Comparison of ENCODE assay signal across 2 cellular contexts in the genomic region with DNA sequence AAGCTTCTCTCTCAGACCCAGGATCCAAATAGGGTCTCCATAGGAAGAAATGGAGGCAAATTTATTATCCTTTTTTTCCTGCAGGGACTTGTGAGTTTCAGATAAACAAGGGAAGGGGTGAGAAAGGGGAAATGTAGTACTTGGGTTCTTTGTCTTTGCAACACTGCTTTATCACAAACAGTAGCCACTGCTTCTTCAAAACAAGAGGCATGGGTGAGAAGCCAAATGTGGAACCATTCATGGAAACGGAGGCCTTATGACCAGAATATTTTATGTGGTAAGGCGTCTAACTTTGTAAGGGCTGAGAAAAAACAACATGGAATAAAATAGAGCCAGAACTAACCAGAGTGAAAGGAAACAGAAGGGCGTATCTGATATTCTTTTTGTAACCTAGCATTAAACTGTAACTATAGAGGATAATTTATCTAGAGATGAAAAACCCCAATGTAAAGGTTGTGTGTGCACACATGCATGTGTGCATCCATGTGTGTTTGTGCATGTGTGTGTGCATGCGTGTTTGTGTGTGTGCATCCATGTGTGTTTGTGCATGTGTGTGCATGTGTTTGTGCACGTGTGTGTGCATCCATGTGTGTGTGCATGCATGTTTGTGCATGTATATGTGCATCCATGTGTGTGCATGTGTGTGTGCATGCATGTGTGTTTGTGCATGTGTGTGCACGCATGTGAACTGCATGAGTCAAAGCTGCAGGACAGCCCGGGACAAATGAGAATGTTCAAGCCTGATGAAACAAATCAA.
TF ChIP-seq lines count a peak whose summit lies in the region.

No MANE protein-coding gene starts in this region.

TF ChIP-seq in GM23338, 12 proteins besides CTCF, POLR2A, EP300 and RAD21 (continues in another document):
- TF ChIP-seq NANOG (IDR thresholded peaks at IDR 0.05; ENCODE audit: borderline replicate concordance) (no peak), STAT1 (IDR thresholded peaks at IDR 0.05; ENCODE audit: unreplicated experiment) (no peak), CREB1 (CRISPR knock-in tag; IDR thresholded peaks at IDR 0.05; ENCODE audit: low read depth) (no peak), EZH2phosphoT487 (IDR thresholded peaks at IDR 0.05; ENCODE audit: unreplicated experiment) (no peak), ZNF114 (CRISPR knock-in tag; IDR thresholded peaks at IDR 0.05) (no peak), EZH2 (IDR thresholded peaks at IDR 0.05; ENCODE audit: low read depth, unreplicated experiment) (no peak), ZNF331 (CRISPR knock-in tag; IDR thresholded peaks at IDR 0.05; ENCODE audit: low read depth) (no peak)
- TF ChIP-seq, protein P1, sequence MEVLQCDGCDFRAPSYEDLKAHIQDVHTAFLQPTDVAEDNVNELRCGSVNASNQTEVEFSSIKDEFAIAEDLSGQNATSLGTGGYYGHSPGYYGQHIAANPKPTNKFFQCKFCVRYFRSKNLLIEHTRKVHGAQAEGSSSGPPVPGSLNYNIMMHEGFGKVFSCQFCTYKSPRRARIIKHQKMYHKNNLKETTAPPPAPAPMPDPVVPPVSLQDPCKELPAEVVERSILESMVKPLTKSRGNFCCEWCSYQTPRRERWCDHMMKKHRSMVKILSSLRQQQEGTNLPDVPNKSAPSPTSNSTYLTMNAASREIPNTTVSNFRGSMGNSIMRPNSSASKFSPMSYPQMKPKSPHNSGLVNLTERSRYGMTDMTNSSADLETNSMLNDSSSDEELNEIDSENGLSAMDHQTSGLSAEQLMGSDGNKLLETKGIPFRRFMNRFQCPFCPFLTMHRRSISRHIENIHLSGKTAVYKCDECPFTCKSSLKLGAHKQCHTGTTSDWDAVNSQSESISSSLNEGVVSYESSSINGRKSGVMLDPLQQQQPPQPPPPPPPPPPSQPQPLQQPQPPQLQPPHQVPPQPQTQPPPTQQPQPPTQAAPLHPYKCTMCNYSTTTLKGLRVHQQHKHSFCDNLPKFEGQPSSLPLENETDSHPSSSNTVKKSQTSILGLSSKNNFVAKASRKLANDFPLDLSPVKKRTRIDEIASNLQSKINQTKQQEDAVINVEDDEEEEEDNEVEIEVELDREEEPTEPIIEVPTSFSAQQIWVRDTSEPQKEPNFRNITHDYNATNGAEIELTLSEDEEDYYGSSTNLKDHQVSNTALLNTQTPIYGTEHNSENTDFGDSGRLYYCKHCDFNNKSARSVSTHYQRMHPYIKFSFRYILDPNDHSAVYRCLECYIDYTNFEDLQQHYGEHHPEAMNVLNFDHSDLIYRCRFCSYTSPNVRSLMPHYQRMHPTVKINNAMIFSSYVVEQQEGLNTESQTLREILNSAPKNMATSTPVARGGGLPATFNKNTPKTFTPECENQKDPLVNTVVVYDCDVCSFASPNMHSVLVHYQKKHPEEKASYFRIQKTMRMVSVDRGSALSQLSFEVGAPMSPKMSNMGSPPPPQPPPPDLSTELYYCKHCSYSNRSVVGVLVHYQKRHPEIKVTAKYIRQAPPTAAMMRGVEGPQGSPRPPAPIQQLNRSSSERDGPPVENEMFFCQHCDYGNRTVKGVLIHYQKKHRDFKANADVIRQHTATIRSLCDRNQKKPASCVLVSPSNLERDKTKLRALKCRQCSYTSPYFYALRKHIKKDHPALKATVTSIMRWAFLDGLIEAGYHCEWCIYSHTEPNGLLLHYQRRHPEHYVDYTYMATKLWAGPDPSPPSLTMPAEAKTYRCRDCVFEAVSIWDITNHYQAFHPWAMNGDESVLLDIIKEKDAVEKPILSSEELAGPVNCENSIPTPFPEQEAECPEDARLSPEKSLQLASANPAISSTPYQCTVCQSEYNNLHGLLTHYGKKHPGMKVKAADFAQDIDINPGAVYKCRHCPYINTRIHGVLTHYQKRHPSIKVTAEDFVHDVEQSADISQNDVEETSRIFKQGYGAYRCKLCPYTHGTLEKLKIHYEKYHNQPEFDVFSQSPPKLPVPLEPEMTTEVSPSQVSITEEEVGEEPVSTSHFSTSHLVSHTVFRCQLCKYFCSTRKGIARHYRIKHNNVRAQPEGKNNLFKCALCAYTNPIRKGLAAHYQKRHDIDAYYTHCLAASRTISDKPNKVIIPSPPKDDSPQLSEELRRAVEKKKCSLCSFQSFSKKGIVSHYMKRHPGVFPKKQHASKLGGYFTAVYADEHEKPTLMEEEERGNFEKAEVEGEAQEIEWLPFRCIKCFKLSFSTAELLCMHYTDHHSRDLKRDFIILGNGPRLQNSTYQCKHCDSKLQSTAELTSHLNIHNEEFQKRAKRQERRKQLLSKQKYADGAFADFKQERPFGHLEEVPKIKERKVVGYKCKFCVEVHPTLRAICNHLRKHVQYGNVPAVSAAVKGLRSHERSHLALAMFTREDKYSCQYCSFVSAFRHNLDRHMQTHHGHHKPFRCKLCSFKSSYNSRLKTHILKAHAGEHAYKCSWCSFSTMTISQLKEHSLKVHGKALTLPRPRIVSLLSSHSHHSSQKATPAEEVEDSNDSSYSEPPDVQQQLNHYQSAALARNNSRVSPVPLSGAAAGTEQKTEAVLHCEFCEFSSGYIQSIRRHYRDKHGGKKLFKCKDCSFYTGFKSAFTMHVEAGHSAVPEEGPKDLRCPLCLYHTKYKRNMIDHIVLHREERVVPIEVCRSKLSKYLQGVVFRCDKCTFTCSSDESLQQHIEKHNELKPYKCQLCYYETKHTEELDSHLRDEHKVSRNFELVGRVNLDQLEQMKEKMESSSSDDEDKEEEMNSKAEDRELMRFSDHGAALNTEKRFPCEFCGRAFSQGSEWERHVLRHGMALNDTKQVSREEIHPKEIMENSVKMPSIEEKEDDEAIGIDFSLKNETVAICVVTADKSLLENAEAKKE (CRISPR knock-in tag; IDR thresholded peaks at IDR 0.05): no peak
- TF ChIP-seq, protein P2, sequence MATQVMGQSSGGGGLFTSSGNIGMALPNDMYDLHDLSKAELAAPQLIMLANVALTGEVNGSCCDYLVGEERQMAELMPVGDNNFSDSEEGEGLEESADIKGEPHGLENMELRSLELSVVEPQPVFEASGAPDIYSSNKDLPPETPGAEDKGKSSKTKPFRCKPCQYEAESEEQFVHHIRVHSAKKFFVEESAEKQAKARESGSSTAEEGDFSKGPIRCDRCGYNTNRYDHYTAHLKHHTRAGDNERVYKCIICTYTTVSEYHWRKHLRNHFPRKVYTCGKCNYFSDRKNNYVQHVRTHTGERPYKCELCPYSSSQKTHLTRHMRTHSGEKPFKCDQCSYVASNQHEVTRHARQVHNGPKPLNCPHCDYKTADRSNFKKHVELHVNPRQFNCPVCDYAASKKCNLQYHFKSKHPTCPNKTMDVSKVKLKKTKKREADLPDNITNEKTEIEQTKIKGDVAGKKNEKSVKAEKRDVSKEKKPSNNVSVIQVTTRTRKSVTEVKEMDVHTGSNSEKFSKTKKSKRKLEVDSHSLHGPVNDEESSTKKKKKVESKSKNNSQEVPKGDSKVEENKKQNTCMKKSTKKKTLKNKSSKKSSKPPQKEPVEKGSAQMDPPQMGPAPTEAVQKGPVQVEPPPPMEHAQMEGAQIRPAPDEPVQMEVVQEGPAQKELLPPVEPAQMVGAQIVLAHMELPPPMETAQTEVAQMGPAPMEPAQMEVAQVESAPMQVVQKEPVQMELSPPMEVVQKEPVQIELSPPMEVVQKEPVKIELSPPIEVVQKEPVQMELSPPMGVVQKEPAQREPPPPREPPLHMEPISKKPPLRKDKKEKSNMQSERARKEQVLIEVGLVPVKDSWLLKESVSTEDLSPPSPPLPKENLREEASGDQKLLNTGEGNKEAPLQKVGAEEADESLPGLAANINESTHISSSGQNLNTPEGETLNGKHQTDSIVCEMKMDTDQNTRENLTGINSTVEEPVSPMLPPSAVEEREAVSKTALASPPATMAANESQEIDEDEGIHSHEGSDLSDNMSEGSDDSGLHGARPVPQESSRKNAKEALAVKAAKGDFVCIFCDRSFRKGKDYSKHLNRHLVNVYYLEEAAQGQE (IDR thresholded peaks at IDR 0.05; ENCODE audit: unreplicated experiment): no peak

TF ChIP-seq in IMR-90, 13 proteins besides CTCF, POLR2A, EP300 and RAD21:
- TF ChIP-seq RFX5 (IDR thresholded peaks at IDR 0.05; ENCODE audit: low read depth, low read length): no peak
- TF ChIP-seq CHD1 (IDR thresholded peaks at IDR 0.05; ENCODE audit: low read depth, low read length): no peak
- no peak for TF ChIP-seq FOS (IDR thresholded peaks at IDR 0.05; ENCODE audit: low read depth, low read length)
- no peak for TF ChIP-seq RCOR1 (IDR thresholded peaks at IDR 0.05; ENCODE audit: insufficient replicate concordance, low read length)
- TF ChIP-seq MAZ (IDR thresholded peaks at IDR 0.05; ENCODE audit: borderline replicate concordance, low read depth, low read length): no peak
- no peak for TF ChIP-seq MXI1 (IDR thresholded peaks at IDR 0.05; ENCODE audit: borderline replicate concordance, low read depth, low read length)
- no peak for TF ChIP-seq NFE2L2 (IDR thresholded peaks at IDR 0.05; ENCODE audit: low read depth, low read length)
- TF ChIP-seq, protein P3, sequence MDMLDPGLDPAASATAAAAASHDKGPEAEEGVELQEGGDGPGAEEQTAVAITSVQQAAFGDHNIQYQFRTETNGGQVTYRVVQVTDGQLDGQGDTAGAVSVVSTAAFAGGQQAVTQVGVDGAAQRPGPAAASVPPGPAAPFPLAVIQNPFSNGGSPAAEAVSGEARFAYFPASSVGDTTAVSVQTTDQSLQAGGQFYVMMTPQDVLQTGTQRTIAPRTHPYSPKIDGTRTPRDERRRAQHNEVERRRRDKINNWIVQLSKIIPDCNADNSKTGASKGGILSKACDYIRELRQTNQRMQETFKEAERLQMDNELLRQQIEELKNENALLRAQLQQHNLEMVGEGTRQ (IDR thresholded peaks at IDR 0.05; ENCODE audit: low read depth, low read length): no peak
- no peak for TF ChIP-seq MAFK (IDR thresholded peaks at IDR 0.05; ENCODE audit: low read depth, low read length)
- no peak for TF ChIP-seq CEBPB (IDR thresholded peaks at IDR 0.05; ENCODE audit: low read depth, low read length)
- TF ChIP-seq SMC3 (IDR thresholded peaks at IDR 0.05; ENCODE audit: low read depth, low read length): no peak
- TF ChIP-seq BHLHE40 (IDR thresholded peaks at IDR 0.05; ENCODE audit: low read depth, low read length): no peak
